In genomic region chr1:29322147-29322694, GRCh38 we compare ENCODE assay signal across 17 cellular contexts.
DNase-seq lines count a peak whose midpoint lies in the region; ATAC-seq, FAIRE-seq and TF ChIP-seq lines count a peak whose summit lies in the region.
"Had no signal": no experiment of that assay in that cellular context is flagged by ENCODE, and none has a peak within 500 bp of the region (broad histone marks: within the 10 kb centered on the region; RNA-seq: fewer than 3 reads in every experiment).

No MANE protein-coding gene starts in this region.

- H3K27ac Mint-ChIP-seq in WTC11 (peak overlapping the region; percentile 71; the same call in 1 of the 2 replicates), nephron progenitor cell (peak overlapping the region; percentile 8), type B pancreatic cell (peak overlapping the region; percentile 29)
- H3K27ac Mint-ChIP-seq: B cell; CD4-positive, alpha-beta memory T cell had no signal

- FAIRE-seq in bronchial epithelial cell (lab: Jason Lieb, UNC) = peak; percentile 23
- no peak for FAIRE-seq in frontal cortex (lab: Jason Lieb, UNC)
- FAIRE-seq: A204.1, GM12891, H54 had no signal

- H3K4me1 Mint-ChIP-seq in WTC11 (peaks cover 17% of the 10 kb centered on the region), nephron progenitor cell (peaks cover 37% of the 10 kb centered on the region), type B pancreatic cell (ENCODE audit: unreplicated experiment) (peaks cover 19% of the 10 kb centered on the region)
- H3K4me1 Mint-ChIP-seq: B cell; CD4-positive, alpha-beta memory T cell had no signal

- H3K9me3 Mint-ChIP-seq in WTC11 (no peaks in the 10 kb centered on the region), nephron progenitor cell (no peaks in the 10 kb centered on the region), type B pancreatic cell (no peaks in the 10 kb centered on the region)
- H3K9me3 Mint-ChIP-seq: CD4-positive, alpha-beta memory T cell had no signal

- intact Hi-C loops in esophagus squamous epithelium (cut with DNase I) = no loop called here

- CTCF ChIA-PET in WTC11 (lab: Charles Lee) = interaction anchor here (1.3 kb wide), 1 partner anchor 10 kb away, joined by 3 read pairs; no protein-coding TSS in a partner anchor

- 68 to 84% methylated on average over 8 of the region's 8 CpGs for WGBS in esophagus squamous epithelium, 2 donors

- no peak overlapping the region for H3K27ac ChIP-seq in esophagus squamous epithelium
- H3K27ac ChIP-seq: GM23248, HL-60 had no signal

- H3K27me3 Mint-ChIP-seq in WTC11 (ENCODE audit: low read depth) = no peaks in the 10 kb centered on the region
- H3K27me3 Mint-ChIP-seq in nephron progenitor cell (ENCODE audit: low read depth, poor library complexity) = no peaks in the 10 kb centered on the region
- no peaks in the 10 kb centered on the region for H3K27me3 Mint-ChIP-seq in type B pancreatic cell
- H3K27me3 Mint-ChIP-seq: B cell had no signal

- H3K4me1 ChIP-seq in esophagus squamous epithelium = peaks cover 0 to 18% (median 5%) of the 10 kb centered on the region in 3 donors

- DNase-seq in WTC11 (ENCODE audit: low spot score) (no peak), bronchial epithelial cell (ENCODE audit: low read depth) (no peak), nephron progenitor cell (no peak), type B pancreatic cell (ENCODE audit: extremely low spot score, unreplicated experiment) (no peak), esophagus squamous epithelium (lab: John Stamatoyannopoulos, UW) (no peak), frontal cortex (ENCODE audit: low spot score in 2 of 2) (no peak)
- DNase-seq: C1 segment of cervical spinal cord; CD4-positive, alpha-beta memory T cell; DMS79; GM23248 had no signal

- ATAC-seq in WTC11 = no peak
- no peak for ATAC-seq in GM18502 (IDR thresholded peaks at IDR 0.05; ENCODE audit: poor library complexity, unreplicated experiment)
- ATAC-seq: HCT116 had no signal

- peaks cover 24% of the 10 kb centered on the region for H3K36me3 ChIP-seq in bronchial epithelial cell (ENCODE audit: control insufficient read depth, insufficient read depth, low read length)
- no peaks in the 10 kb centered on the region for H3K36me3 ChIP-seq in esophagus squamous epithelium

- no peaks in the 10 kb centered on the region for H3K27me3 ChIP-seq in bronchial epithelial cell (ENCODE audit: control insufficient read depth, insufficient read depth, low read length)
- H3K27me3 ChIP-seq in esophagus squamous epithelium = no peaks in the 10 kb centered on the region

- TF ChIP-seq CTCF in WTC11 (IDR thresholded peaks at IDR 0.05) = no peak
- TF ChIP-seq CTCF in bronchial epithelial cell (IDR thresholded peaks at IDR 0.05; ENCODE audit: insufficient read depth, low read length, severe bottlenecking) = no peak
- TF ChIP-seq CTCF in nephron progenitor cell (IDR thresholded peaks at IDR 0.05) = no peak
- TF ChIP-seq CTCF in type B pancreatic cell (conservative IDR thresholded peaks at IDR 0.05) = no peak
- no peak for TF ChIP-seq CTCF in esophagus squamous epithelium (IDR thresholded peaks at IDR 0.05)

- POLR2A ChIA-PET in WTC11 (lab: Charles Lee) = no interaction called here

- H3K36me3 Mint-ChIP-seq in WTC11 (peaks cover 5% of the 10 kb centered on the region), nephron progenitor cell (ENCODE audit: low read depth) (peaks cover 19% of the 10 kb centered on the region), type B pancreatic cell (peaks cover 28% of the 10 kb centered on the region)
- H3K36me3 Mint-ChIP-seq: CD4-positive, alpha-beta memory T cell had no signal

- H3K9me3 ChIP-seq in esophagus squamous epithelium = no peaks in the 10 kb centered on the region

- TF ChIP-seq POLR2A in esophagus squamous epithelium (IDR thresholded peaks at IDR 0.05) = no peak

- H3K4me3 Mint-ChIP-seq in WTC11 (no peak overlapping the region), nephron progenitor cell (no peak overlapping the region), type B pancreatic cell (no peak overlapping the region)
- H3K4me3 Mint-ChIP-seq: B cell; CD4-positive, alpha-beta memory T cell had no signal

- H3K4me3 ChIP-seq in bronchial epithelial cell (ENCODE audit: low read depth, low read length) = no peak overlapping the region
- H3K4me3 ChIP-seq in esophagus squamous epithelium = no peak overlapping the region
- H3K4me3 ChIP-seq: GM23248 had no signal

TF ChIP-seq in WTC11, 78 proteins besides CTCF, POLR2A, EP300 and RAD21 (continues in another document):
- TF ChIP-seq AFF4 (CRISPR knock-in tag; IDR thresholded peaks at IDR 0.05; ENCODE audit: borderline replicate concordance) (no peak), PREB (CRISPR knock-in tag; IDR thresholded peaks at IDR 0.05; ENCODE audit: borderline replicate concordance) (no peak), ZNF281 (CRISPR knock-in tag; IDR thresholded peaks at IDR 0.05) (no peak), RORB (CRISPR knock-in tag; IDR thresholded peaks at IDR 0.05) (no peak), IRF2 (CRISPR knock-in tag; IDR thresholded peaks at IDR 0.05; ENCODE audit: borderline replicate concordance, low read depth) (no peak), KAT7 (CRISPR knock-in tag; IDR thresholded peaks at IDR 0.05; ENCODE audit: borderline replicate concordance) (no peak)

Comparison
In these comparisons a context has a peak if more than half of its experiments do, and no peak if none do; other contexts are left out.
1. H3K27ac Mint-ChIP-seq: peak in every context shown above with its lines; median percentile 71 in WTC11; 29 in type B pancreatic cell; 8 in nephron progenitor cell.